In the genomic region with DNA sequence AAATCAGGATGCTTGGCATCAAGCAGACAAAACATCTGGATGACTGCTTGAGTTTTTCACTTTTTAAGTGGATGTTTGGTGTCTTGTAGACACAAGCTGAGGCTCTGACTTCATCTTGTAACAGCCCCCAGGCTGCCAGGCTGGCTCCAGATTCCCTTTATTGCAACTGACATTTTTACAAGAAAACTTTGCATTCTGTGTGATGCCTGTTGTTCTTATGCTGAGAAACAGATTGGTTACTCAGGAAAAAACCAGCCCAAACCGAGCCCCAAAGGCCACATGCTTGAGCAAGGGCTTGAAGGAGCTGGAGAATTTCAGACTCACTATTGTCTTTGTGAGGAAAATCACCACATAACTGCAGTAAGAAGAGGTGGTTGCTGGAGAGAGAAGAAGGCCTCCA, we compare ENCODE assay signal across 28 cellular contexts.
"Had no signal": no experiment of that assay in that cellular context is flagged by ENCODE, and none has a peak within 500 bp of the region (broad histone marks: within the 10 kb centered on the region; RNA-seq: fewer than 3 reads in every experiment).

No MANE protein-coding gene starts in this region.

- ATAC-seq: activated CD4-positive, CD25-positive, alpha-beta regulatory T cell treated with anti-CD3 and anti-CD28 coated beads, Interleukin-2, amount 50 U/mL, for 24 hours; activated CD8-positive, alpha-beta T cell treated with anti-CD3 and anti-CD28 coated beads for 36 hours; activated naive CD8-positive, alpha-beta T cell treated with anti-CD3 and anti-CD28 coated beads, Interleukin-2, amount 50 U/mL, for 24 hours; activated T-cell treated with anti-CD3 and anti-CD28 coated beads, Interleukin-2, amount 50 U/mL, for 4 hours; activated T-helper 17 cell treated with anti-CD3 and anti-CD28 coated beads, Interleukin-2, amount 50 U/mL, for 72 hours; gastrocnemius medialis; heart left ventricle had no signal

- DNase-seq: activated CD4-positive, alpha-beta T cell treated with anti-CD3 and anti-CD28 coated beads for 48 hours; activated CD4-positive, alpha-beta T cell treated with anti-CD3 and anti-CD28 coated beads, Interleukin-2, amount 50 U/mL, for 1 hour; activated CD4-positive, alpha-beta T cell treated with anti-CD3 and anti-CD28 coated beads, Interleukin-2, amount 50 U/mL, for 48 hours; activated CD8-positive, alpha-beta memory T cell treated with anti-CD3 and anti-CD28 coated beads for 24 hours; activated CD8-positive, alpha-beta T cell treated with anti-CD3 and anti-CD28 coated beads for 36 hours; activated effector memory CD4-positive, alpha-beta T cell treated with anti-CD3 and anti-CD28 coated beads, Interleukin-2, amount 50 U/mL, for 16 hours; activated naive CD4-positive, alpha-beta T cell treated with anti-CD3 and anti-CD28 coated beads for 36 hours; activated naive CD8-positive, alpha-beta T cell treated with anti-CD3 and anti-CD28 coated beads for 36 hours; activated naive CD8-positive, alpha-beta T cell treated with anti-CD3 and anti-CD28 coated beads, Interleukin-2, amount 50 U/mL, for 24 hours; activated T-cell treated with anti-CD3 and anti-CD28 coated beads, Interleukin-2, amount 50 U/mL, for 4 hours; central memory CD4-positive, alpha-beta T cell; cerebellar nuclear complex; colonic mucosa; effector memory CD4-positive, alpha-beta T cell; endodermal cell; erythroblast; gastrocnemius medialis; glutamatergic neuron; heart left ventricle; hippocampal formation; T-helper 2 cell had no signal

- H3K27ac ChIP-seq: ascending aorta, breast epithelium, cardiac muscle cell, colonic mucosa, esophagus muscularis mucosa, gastrocnemius medialis, heart left ventricle, VCaP had no signal

- H3K4me1 ChIP-seq: ascending aorta, breast epithelium, colonic mucosa, gastrocnemius medialis had no signal

- H3K36me3 ChIP-seq: ascending aorta, breast epithelium, cardiac muscle cell, colonic mucosa, esophagus muscularis mucosa, gastrocnemius medialis, heart left ventricle had no signal

- H3K27me3 ChIP-seq: ascending aorta, breast epithelium, cardiac muscle cell, colonic mucosa, esophagus muscularis mucosa, gastrocnemius medialis, heart left ventricle had no signal

- H3K9me3 ChIP-seq: ascending aorta, breast epithelium, colonic mucosa, esophagus muscularis mucosa, gastrocnemius medialis, heart left ventricle had no signal

- H3K4me3 ChIP-seq: ascending aorta, breast epithelium, cardiac muscle cell, colonic mucosa, esophagus muscularis mucosa, gastrocnemius medialis, heart left ventricle had no signal
